In the genomic region with DNA sequence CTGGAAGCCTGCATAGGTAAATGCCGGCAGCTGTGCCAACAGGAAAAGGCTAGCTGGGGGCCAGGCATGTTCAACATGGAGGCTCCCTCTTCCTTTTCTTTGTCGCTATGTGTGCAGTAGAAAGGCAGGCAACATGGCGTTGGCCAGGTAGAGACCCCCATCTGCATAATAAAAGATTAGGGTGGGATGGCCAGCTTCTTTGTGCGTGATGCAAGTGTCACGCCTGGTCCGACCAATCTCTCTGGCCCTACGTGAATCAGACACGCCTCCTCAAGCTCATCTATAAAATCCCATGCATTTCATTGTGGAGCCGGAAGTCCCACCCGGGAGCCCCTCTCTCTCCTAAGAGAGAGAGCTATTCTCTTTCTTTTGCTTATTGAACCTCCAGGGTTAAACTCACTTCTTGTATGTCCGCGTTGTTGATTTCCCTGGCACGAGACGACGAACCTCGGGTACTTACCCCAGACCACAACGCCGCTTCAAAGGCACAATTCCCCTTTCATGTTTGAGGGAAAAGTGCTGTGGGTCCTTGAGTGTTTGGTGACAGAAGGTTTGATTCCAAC, we compare ENCODE assay signal across 9 cellular contexts. TPM values are rescaled to one million over a fixed set of nuclear protein-coding genes. Genes with fewer than 3 reads are reported as not detected.
DNase-seq lines count a peak whose midpoint lies in the region; ATAC-seq and FAIRE-seq lines count a peak whose summit lies in the region.
"Had no signal": no experiment of that assay in that cellular context is flagged by ENCODE, and none has a peak within 500 bp of the region (broad histone marks: within the 10 kb centered on the region; RNA-seq: fewer than 3 reads in every experiment).

No MANE protein-coding gene starts in this region.

- no peaks in the 10 kb centered on the region for H3K27me3 ChIP-seq in MG63

- FAIRE-seq in HTR-8/SVneo (lab: Jason Lieb, UNC): no peak

- H3K36me3 ChIP-seq in MG63: no peaks in the 10 kb centered on the region

- no peak for ATAC-seq in GM19452 (IDR thresholded peaks at IDR 0.05; ENCODE audit: unreplicated experiment)

- peak; percentile 53 for DNase-seq in AG20443 (ENCODE audit: low spot score)
- DNase-seq in MG63: peak; percentile 18
- peak in 31 of 58 donors; percentile 19 to 67 (median 39) for DNase-seq in anterior cingulate cortex (lab: John Stamatoyannopoulos, UW)
- DNase-seq in kidney tubule cell (ENCODE audit: low spot score): peak; percentile 52
- no peak for DNase-seq in HTR-8/SVneo (ENCODE audit: insufficient read length, low spot score)
- no peak for DNase-seq in dermis blood vessel endothelial cell
- DNase-seq in NCI-H1694 (lab: John Stamatoyannopoulos, UW): no peak
- DNase-seq: stimulated activated CD4-positive, alpha-beta T cell treated with anti-CD3 and anti-CD28 coated beads, Interleukin-2, amount 100 ng/mL, for 24 hours had no signal

- no peaks in the 10 kb centered on the region for H3K9me3 ChIP-seq in MG63

- H3K4me3 ChIP-seq in MG63: peak overlapping the region; percentile 35

RNA-seq across cellular contexts. Expression of gene C5orf47, which starts 25.0 kb away (rescaled TPM):
- total RNA-seq in MG63 (2014; rRNA removed; shearing (Covaris generic); ENCODE audit: low replicate concordance): not detected in 2 replicates
- total RNA-seq in dermis blood vessel endothelial cell: not detected in 2 replicates

Comparison
In these comparisons a context has a peak if more than half of its experiments do, and no peak if none do; other contexts are left out.
1. DNase-seq: peak in AG20443 (single experiment), MG63 (single experiment), anterior cingulate cortex (31 of 58) and kidney tubule cell (single experiment); none in HTR-8/SVneo (single experiment), dermis blood vessel endothelial cell (single experiment) and NCI-H1694 (single experiment).